In genomic region chr16:85554114-85554790, GRCh38 we compare ENCODE assay signal across 8 cellular contexts. TPM values are rescaled to one million over a fixed set of nuclear protein-coding genes. Genes with fewer than 3 reads are reported as not detected.
DNase-seq lines count a peak whose midpoint lies in the region; ATAC-seq and TF ChIP-seq lines count a peak whose summit lies in the region.

No MANE protein-coding gene starts in this region.

- H3K27me3 ChIP-seq in Caco-2 (replicated peaks; ENCODE audit: control insufficient read depth, insufficient read depth, low read length) (no peaks in the 10 kb centered on the region), ovary (no peaks in the 10 kb centered on the region), tibial artery (no peaks in the 10 kb centered on the region)

- peaks cover 19% of the 10 kb centered on the region for H3K36me3 Mint-ChIP-seq in Caco-2 (ENCODE audit: insufficient read depth, unreplicated experiment)
- H3K36me3 Mint-ChIP-seq in activated naive CD4-positive, alpha-beta T cell treated with anti-CD3 and anti-CD28 coated beads, Interleukin-2, amount 10 ng/mL, durations not matched to agents 7 days and 5 days, result peaks cover 3% of the 10 kb centered on the region

- peak overlapping the region; percentile 85 for H3K27ac Mint-ChIP-seq in Caco-2 (ENCODE audit: unreplicated experiment)
- H3K27ac Mint-ChIP-seq in activated naive CD4-positive, alpha-beta T cell treated with anti-CD3 and anti-CD28 coated beads, Interleukin-2, amount 10 ng/mL, durations not matched to agents 7 days and 5 days, result peak overlapping the region; percentile 93

- H3K4me3 ChIP-seq in Caco-2 (ENCODE audit: low read depth, low read length), result peak overlapping the region; percentile 76
- H3K4me3 ChIP-seq in ovary, result peak overlapping the region; percentile 67
- peak overlapping the region; percentile 90 to 91 for H3K4me3 ChIP-seq in tibial artery

- peak overlapping the region; percentile 93 for H3K4me3 Mint-ChIP-seq in Caco-2 (ENCODE audit: unreplicated experiment)
- H3K4me3 Mint-ChIP-seq in activated naive CD4-positive, alpha-beta T cell treated with anti-CD3 and anti-CD28 coated beads, Interleukin-2, amount 10 ng/mL, durations not matched to agents 7 days and 5 days, result peak overlapping the region; percentile 81

- peak; percentile 7 for TF ChIP-seq POLR2A in ovary (IDR thresholded peaks at IDR 0.05)

- peak; percentile 37 for ATAC-seq in GM19467 (IDR thresholded peaks at IDR 0.05; ENCODE audit: unreplicated experiment)

- no peak for TF ChIP-seq CTCF in Caco-2 (IDR thresholded peaks at IDR 0.05; ENCODE audit: insufficient read depth in 1 of 2, low read depth in 1 of 2, low read length in 1 of 2, severe bottlenecking in 1 of 2, unreplicated experiment in 1 of 2)
- no peak for TF ChIP-seq CTCF in ovary (IDR thresholded peaks at IDR 0.05)
- no peak for TF ChIP-seq CTCF in tibial artery (IDR thresholded peaks at IDR 0.05)

- DNase-seq in Caco-2, result peak; percentile 51 to 62
- peak; percentile 90 for DNase-seq in HT1080 (ENCODE audit: low read depth)
- DNase-seq in SIG-M5 treated with dmso at 0.1 percent for 504 hours (lab: John Stamatoyannopoulos, UW; ENCODE audit: unreplicated experiment), result peak; percentile 93
- DNase-seq in activated naive CD4-positive, alpha-beta T cell treated with anti-CD3 and anti-CD28 coated beads, Interleukin-2, amount 10 ng/mL, durations not matched to agents 7 days and 5 days, result peak; percentile 88
- DNase-seq in glomerular visceral epithelial cell (ENCODE audit: extremely low spot score), result peak; percentile 75
- peak in 4 of 5 donors; percentile 50 to 68 (median 62) for DNase-seq in ovary
- DNase-seq in tibial artery, result peak; percentile 84 to 91

- POLR2A ChIA-PET in Caco-2 (lab: Charles Lee), result interaction anchor here (0.7 to 2.0 kb wide), 4 partner anchors 19 to 131 kb away, joined by 5 to 20 read pairs (median 8); partner anchors contain the start of gene GSE1

- H3K9me3 Mint-ChIP-seq in Caco-2 (ENCODE audit: unreplicated experiment), result no peaks in the 10 kb centered on the region
- H3K9me3 Mint-ChIP-seq in activated naive CD4-positive, alpha-beta T cell treated with anti-CD3 and anti-CD28 coated beads, Interleukin-2, amount 10 ng/mL, durations not matched to agents 7 days and 5 days, result no peaks in the 10 kb centered on the region

- H3K27ac ChIP-seq in ovary (peak overlapping the region; percentile 26 to 38), tibial artery (peak overlapping the region; percentile 87 to 95)

- no TSS peak for BruUV-seq in Caco-2 (replicated peaks; lab: Mats Ljungman, UMichigan)

- H3K4me1 Mint-ChIP-seq in Caco-2 (ENCODE audit: low read depth, unreplicated experiment), result peaks cover 26% of the 10 kb centered on the region
- peaks cover 39% of the 10 kb centered on the region for H3K4me1 Mint-ChIP-seq in activated naive CD4-positive, alpha-beta T cell treated with anti-CD3 and anti-CD28 coated beads, Interleukin-2, amount 10 ng/mL, durations not matched to agents 7 days and 5 days

- H3K9me3 ChIP-seq in Caco-2, result no peaks in the 10 kb centered on the region
- H3K9me3 ChIP-seq in ovary, result no peaks in the 10 kb centered on the region
- H3K9me3 ChIP-seq in tibial artery, result no peaks in the 10 kb centered on the region

- TF ChIP-seq EP300 in ovary (IDR thresholded peaks at IDR 0.05), result no peak

- H3K36me3 ChIP-seq in Caco-2 (ENCODE audit: control insufficient read depth, insufficient read depth, low read length) (no peaks in the 10 kb centered on the region), ovary (no peaks in the 10 kb centered on the region), tibial artery (no peaks in the 10 kb centered on the region)

- CTCF ChIA-PET in Caco-2 (lab: Charles Lee), result interaction anchor here (0.6 to 3.9 kb wide), 20 partner anchors 9 to 138 kb away, joined by 3 to 29 read pairs (median 6); no protein-coding TSS in a partner anchor
- CTCF ChIA-PET in activated naive CD4-positive, alpha-beta T cell treated with anti-CD3 and anti-CD28 coated beads, Interleukin-2, amount 10 ng/mL, durations not matched to agents 7 days and 5 days (lab: Charles Lee), result interaction anchor here (1.1 to 3.2 kb wide), 8 partner anchors 14 to 246 kb away, joined by 3 to 14 read pairs (median 6); no protein-coding TSS in a partner anchor

- intact Hi-C loops in Caco-2 (cut with micrococcal nuclease; ENCODE audit: unreplicated experiment), result no loop called here
- intact Hi-C loops in ovary (cut with DNase I), result loop anchor here in 2 of 4 donors (10.0 kb wide), 2 partner anchors 51 to 129 kb away; no protein-coding TSS in a partner anchor
- intact Hi-C loops in tibial artery (cut with DNase I; ENCODE audit: low total_unique reads), result loop anchor here (5.0 to 10.0 kb wide), 3 partner anchors 37 to 1831 kb away; partner anchors contain the start of gene FBXO31

- 1% methylated on average over 34 to 35 of the region's 35 CpGs for WGBS in ovary, 3 donors

- H3K27me3 Mint-ChIP-seq in Caco-2 (ENCODE audit: insufficient read depth, unreplicated experiment), result no peaks in the 10 kb centered on the region
- H3K27me3 Mint-ChIP-seq in activated naive CD4-positive, alpha-beta T cell treated with anti-CD3 and anti-CD28 coated beads, Interleukin-2, amount 10 ng/mL, durations not matched to agents 7 days and 5 days, result peaks cover 43% of the 10 kb centered on the region

- H3K4me1 ChIP-seq in Caco-2 (peaks cover 30% of the 10 kb centered on the region), ovary (ENCODE audit: insufficient read depth) (peaks cover 8% of the 10 kb centered on the region), tibial artery (peaks cover 0 to 61% (median 28%) of the 10 kb centered on the region in 4 donors)

RNA-seq across cellular contexts. Expression of gene GSE1, which starts 58.9 kb away (rescaled TPM):
- total RNA-seq in Caco-2 (2022), result 140 and 142 TPM in 2 replicates
- 6.3 and 10.1 TPM in 2 replicates for total RNA-seq in HT1080 (2014; rRNA removed; shearing (Covaris generic))
- 4.2 and 5.0 TPM in 2 replicates for polyA plus RNA-seq in HT1080 (2015; cell fraction: cytosol; rRNA removed)
- polyA plus RNA-seq in HT1080 (2015; cell fraction: nucleus; rRNA removed), result 9.8 and 14.4 TPM in 2 replicates
- total RNA-seq in ovary, result 100 to 1,000 TPM in 4 of 7 donors, 10 to 100 TPM in 3; 37.4 to 212 (median 130) TPM
- polyA plus RNA-seq in ovary, result 10 to 100 TPM; 32.9 to 36.1 TPM

Comparison
In these comparisons a context has a peak if more than half of its experiments do, and no peak if none do; other contexts are left out.
1. Peak in every context shown above with its lines: DNase-seq, ATAC-seq, H3K4me3 ChIP-seq and H3K27ac ChIP-seq.